ENCODE assay signal across 8 cellular contexts in genomic region chr7:77657427-77658331, GRCh38. TPM values are rescaled to one million over a fixed set of nuclear protein-coding genes. Genes with fewer than 3 reads are reported as not detected.
DNase-seq lines count a peak whose midpoint lies in the region; ATAC-seq and TF ChIP-seq lines count a peak whose summit lies in the region.

No MANE protein-coding gene starts in this region.

- no peak for TF ChIP-seq CTCF in HEK293 (tag by site-specific recombination; IDR thresholded peaks at IDR 0.05)
- peak; percentile 43 to 74 (median 56) for TF ChIP-seq CTCF in transverse colon (IDR thresholded peaks at IDR 0.05)

- no peak for TF ChIP-seq POLR2A in transverse colon (IDR thresholded peaks at IDR 0.05)

- no peaks in the 10 kb centered on the region for H3K9me3 ChIP-seq in HEK293 (ENCODE audit: control insufficient read depth, insufficient read depth, low read depth, low read length)
- no peaks in the 10 kb centered on the region for H3K9me3 ChIP-seq in adipocyte (ENCODE audit: control insufficient read depth, low read length)
- no peaks in the 10 kb centered on the region for H3K9me3 ChIP-seq in transverse colon

- no peak for ATAC-seq in HG03460 (IDR thresholded peaks at IDR 0.05; ENCODE audit: unreplicated experiment)

- H3K9ac ChIP-seq in adipocyte (ENCODE audit: low read length), result no peak overlapping the region

- H3K27ac Mint-ChIP-seq in immature natural killer cell, result peak overlapping the region in 1 of 6 donors; percentile 13

- POLR2A ChIA-PET in HEK293 (lab: Yijun Ruan, JAX), result no interaction called here

- CTCF ChIA-PET in HEK293 (lab: Yijun Ruan, JAX), result interaction anchor here (0.6 to 4.6 kb wide), 24 partner anchors 10 to 1334 kb away, joined by 3 to 49 read pairs (median 4); no protein-coding TSS in a partner anchor

- H3K27me3 ChIP-seq in adipocyte (replicated peaks; ENCODE audit: control insufficient read depth, insufficient read depth, low read length) (no peaks in the 10 kb centered on the region), transverse colon (no peaks in the 10 kb centered on the region)

- peaks cover 9 to 11% of the 10 kb centered on the region in 2 experiments; a peak in 2 of 3 replicates for H3K36me3 ChIP-seq in HEK293 (ENCODE audit: control insufficient read depth in 2 of 2, insufficient read depth in 1 of 2, low read length in 2 of 2)
- H3K36me3 ChIP-seq in adipocyte (ENCODE audit: control insufficient read depth, insufficient read depth, low read length, severe bottlenecking), result peaks cover 57% of the 10 kb centered on the region
- no peaks in the 10 kb centered on the region for H3K36me3 ChIP-seq in transverse colon

- H3K4me1 ChIP-seq in HEK293 (ENCODE audit: control insufficient read depth, insufficient read depth, low read length), result no peaks in the 10 kb centered on the region
- peaks cover 19% of the 10 kb centered on the region for H3K4me1 ChIP-seq in adipocyte (ENCODE audit: control insufficient read depth, insufficient read depth, low read length)
- peaks cover 4 to 48% (median 21%) of the 10 kb centered on the region in 4 donors for H3K4me1 ChIP-seq in transverse colon

- H3K9me3 Mint-ChIP-seq in immature natural killer cell, result no peaks in the 10 kb centered on the region

- intact Hi-C loops in transverse colon (cut with DNase I; ENCODE audit: low total_unique reads), result loop anchor here (5.0 kb wide), 1 partner anchor 100 kb away; no protein-coding TSS in a partner anchor

- H3K36me3 Mint-ChIP-seq in immature natural killer cell, result peaks cover 5 to 17% (median 10%) of the 10 kb centered on the region in 3 donors

- no peak for TF ChIP-seq EP300 in transverse colon (IDR thresholded peaks at IDR 0.05; ENCODE audit: low read depth)

- H3K27me3 Mint-ChIP-seq in immature natural killer cell (ENCODE audit: low read depth in 3 of 3), result peaks cover 0 to 2% (median 0%) of the 10 kb centered on the region in 3 donors

- DNase-seq in Daoy (ENCODE audit: low read depth) (peak; percentile 11), NCI-H2196 (lab: John Stamatoyannopoulos, UW; ENCODE audit: unreplicated experiment) (peak; percentile 74), adipocyte (ENCODE audit: low read depth) (peak; percentile 68), immature natural killer cell (peak; percentile 12 to 28 (median 16)), transverse colon (no peak)
- DNase-seq in activated CD4-positive, CD25-positive, alpha-beta regulatory T cell (lab: John Stamatoyannopoulos, UW), result no peak

- H3K4me3 ChIP-seq in HEK293 (ENCODE audit: low read depth, low read length), result no peak overlapping the region
- no peak overlapping the region for H3K4me3 ChIP-seq in adipocyte (ENCODE audit: low read length)
- H3K4me3 ChIP-seq in transverse colon, result no peak overlapping the region

- no peaks in the 10 kb centered on the region for H3K4me1 Mint-ChIP-seq in immature natural killer cell

- no peak overlapping the region for H3K4me3 Mint-ChIP-seq in immature natural killer cell

- H3K27ac ChIP-seq in HEK293 (ENCODE audit: extremely low read depth, low read depth, low read length) (no peak overlapping the region), transverse colon (no peak overlapping the region)

- WGBS in transverse colon (ENCODE audit: low coverage in 1 of 2), 2 donors, result 61 to 73% methylated on average over 1 to 2 of the region's 2 CpGs

- in situ Hi-C loops in transverse colon (cut with MboI; ENCODE audit: low pct_ligation_motif_present in 1 of 4, low pct_unique_long_range_greater_than_20kb in 1 of 4, low sequenced_read_pairs in 3 of 4), result loop anchor here in 2 of 4 donors (5.0 to 25.0 kb wide), 4 partner anchors 97 to 280 kb away; no protein-coding TSS in a partner anchor

TF ChIP-seq in HEK293, 187 proteins besides CTCF, POLR2A, EP300 and RAD21 (continues in another document):
- no peak for TF ChIP-seq HIC1 (tag by site-specific recombination; IDR thresholded peaks at IDR 0.05)
- no peak for TF ChIP-seq ZNF48 (tag by site-specific recombination; IDR thresholded peaks at IDR 0.05)
- TF ChIP-seq ZNF654 (tag by site-specific recombination; IDR thresholded peaks at IDR 0.05; ENCODE audit: low read depth), result peak; percentile 81
- 0 out of 2 replicates have a peak, but pooled peaks have one; percentile 18 for TF ChIP-seq IKZF3 (tag by site-specific recombination; IDR thresholded peaks at IDR 0.05)
- TF ChIP-seq ZNF747 (tag by site-specific recombination; IDR thresholded peaks at IDR 0.05), result no peak
- TF ChIP-seq PRDM6 (tag by site-specific recombination; IDR thresholded peaks at IDR 0.05), result 0 out of 2 replicates have a peak, but pooled peaks have one; percentile 6
- 0 out of 2 replicates have a peak, but pooled peaks have one; percentile 46 for TF ChIP-seq ZBTB44 (tag by site-specific recombination; IDR thresholded peaks at IDR 0.05)
- peak; percentile 65; the same call in 1 of the 2 replicates for TF ChIP-seq ZNF18 (tag by site-specific recombination; IDR thresholded peaks at IDR 0.05)
- TF ChIP-seq MZF1 (tag by site-specific recombination; IDR thresholded peaks at IDR 0.05; ENCODE audit: borderline replicate concordance), result peak; percentile 88; the same call in 1 of the 2 replicates
- TF ChIP-seq ZNF660 (tag by site-specific recombination; IDR thresholded peaks at IDR 0.05), result peak; percentile 55; the same call in 1 of the 2 replicates

RNA-seq across cellular contexts. Expression of gene RSBN1L, which starts 38.6 kb away (rescaled TPM):
- 12.2 and 24.4 TPM in 2 replicates for total RNA-seq in Daoy (2014; rRNA removed; shearing (Covaris generic))
- 10 to 100 TPM in 1 of 3 donors, 1 to 10 TPM in 2; 4.9 to 11.1 (median 6.5) TPM for polyA plus RNA-seq in immature natural killer cell
- total RNA-seq in transverse colon, result 10 to 100 TPM; 13.7 to 26.2 (median 19.8) TPM

Comparison
In these comparisons a context has a peak if more than half of its experiments do, and no peak if none do; other contexts are left out.
1. DNase-seq: peak in Daoy (single experiment), NCI-H2196 (single experiment), adipocyte (single experiment) and immature natural killer cell (3 of 3); none in transverse colon (single experiment) and activated CD4-positive, CD25-positive, alpha-beta regulatory T cell (0 of 4).